In the genomic region with DNA sequence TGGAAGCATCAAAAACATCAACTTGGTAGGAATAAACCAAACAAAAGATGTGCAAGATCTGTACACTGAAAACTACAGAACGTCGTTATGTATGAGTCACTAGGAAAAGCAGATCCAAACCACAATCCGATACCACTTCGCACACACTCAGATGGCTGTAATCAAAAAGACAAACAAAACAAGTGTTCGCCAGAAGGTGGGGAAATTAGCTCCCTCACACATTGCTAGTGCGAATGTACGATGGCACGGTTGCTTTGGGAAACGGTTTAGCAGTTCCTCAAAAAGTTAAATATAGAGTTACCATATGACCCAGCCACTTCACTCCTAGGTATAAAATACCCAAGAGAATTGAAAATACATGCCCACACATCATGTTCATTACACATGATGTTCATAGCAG, we compare ENCODE assay signal across 1 cellular context.
A peak's percentile ranks its signal among the peaks of the same experiment; 100 is the strongest.
TF ChIP-seq lines count a peak whose summit lies in the region.

No MANE protein-coding gene starts in this region.

TF ChIP-seq in IMR-90, 13 proteins besides CTCF, POLR2A, EP300 and RAD21:
- peak; percentile 75 for TF ChIP-seq FOS (IDR thresholded peaks at IDR 0.05; ENCODE audit: low read depth, low read length)
- TF ChIP-seq MXI1 (IDR thresholded peaks at IDR 0.05; ENCODE audit: borderline replicate concordance, low read depth, low read length) = no peak
- TF ChIP-seq SMC3 (IDR thresholded peaks at IDR 0.05; ENCODE audit: low read depth, low read length) = no peak
- TF ChIP-seq NFE2L2 (IDR thresholded peaks at IDR 0.05; ENCODE audit: low read depth, low read length) = no peak
- no peak for TF ChIP-seq USF2 (IDR thresholded peaks at IDR 0.05; ENCODE audit: low read depth, low read length)
- peak; percentile 80 for TF ChIP-seq BHLHE40 (IDR thresholded peaks at IDR 0.05; ENCODE audit: low read depth, low read length)
- peak; percentile 42 for TF ChIP-seq RCOR1 (IDR thresholded peaks at IDR 0.05; ENCODE audit: insufficient replicate concordance, low read length)
- no peak for TF ChIP-seq MAZ (IDR thresholded peaks at IDR 0.05; ENCODE audit: borderline replicate concordance, low read depth, low read length)
- no peak for TF ChIP-seq MAFK (IDR thresholded peaks at IDR 0.05; ENCODE audit: low read depth, low read length)
- TF ChIP-seq RFX5 (IDR thresholded peaks at IDR 0.05; ENCODE audit: low read depth, low read length) = no peak
- TF ChIP-seq ELK1 (IDR thresholded peaks at IDR 0.05; ENCODE audit: borderline replicate concordance, low read depth, low read length) = no peak
- TF ChIP-seq CEBPB (IDR thresholded peaks at IDR 0.05; ENCODE audit: low read depth, low read length) = peak; percentile 64
- no peak for TF ChIP-seq CHD1 (IDR thresholded peaks at IDR 0.05; ENCODE audit: low read depth, low read length)
